In genomic region chr2:30253873-30254691, GRCh38 we compare ENCODE assay signal across 15 cellular contexts. TPM values are rescaled to one million over a fixed set of nuclear protein-coding genes. Genes with fewer than 3 reads are reported as not detected.
DNase-seq lines count a peak whose midpoint lies in the region; ATAC-seq and TF ChIP-seq lines count a peak whose summit lies in the region.
"Had no signal": no experiment of that assay in that cellular context is flagged by ENCODE, and none has a peak within 500 bp of the region (broad histone marks: within the 10 kb centered on the region; RNA-seq: fewer than 3 reads in every experiment).

No MANE protein-coding gene starts in this region.

- H3K4me3 Mint-ChIP-seq in type B pancreatic cell: no peak overlapping the region

- H2AFZ ChIP-seq in SK-N-SH (ENCODE audit: low read depth) (no peak overlapping the region), KMS-11 (ENCODE audit: low read depth) (peak overlapping the region; percentile 55; the same call in 1 of the 2 replicates), parathyroid adenoma (peak overlapping the region; percentile 28)

- H3K9ac ChIP-seq in SK-N-SH (no peak overlapping the region), KMS-11 (peak overlapping the region; percentile 85), parathyroid adenoma (no peak overlapping the region)

- H3K4me1 Mint-ChIP-seq in type B pancreatic cell (ENCODE audit: unreplicated experiment): peaks cover 31% of the 10 kb centered on the region

- H3K9me3 Mint-ChIP-seq in type B pancreatic cell: no peaks in the 10 kb centered on the region

- H4K20me1 ChIP-seq in SK-N-SH (ENCODE audit: insufficient read depth) (no peaks in the 10 kb centered on the region), KMS-11 (ENCODE audit: insufficient read depth) (no peaks in the 10 kb centered on the region)

- 87% methylated on average over 9 of the region's 9 CpGs for WGBS in SK-N-SH (ENCODE audit: low lambda C conversion rate)

- peaks cover 29% of the 10 kb centered on the region for H3K36me3 Mint-ChIP-seq in type B pancreatic cell

- CTCF ChIA-PET in SK-N-SH (lab: Yijun Ruan, JAX): interaction anchor here (1.2 to 14.2 kb wide), 4 partner anchors 11 to 452 kb away, joined by 4 to 97 read pairs (median 4); no protein-coding TSS in a partner anchor

- POLR2A ChIA-PET in SK-N-SH (lab: Yijun Ruan, JAX): no interaction called here

- TF ChIP-seq CTCF in SK-N-SH (IDR thresholded peaks at IDR 0.05) (no peak), KMS-11 (conservative IDR thresholded peaks at IDR 0.05; ENCODE audit: low read depth, low read length) (no peak), coronary artery (IDR thresholded peaks at IDR 0.05) (no peak), parathyroid adenoma (IDR thresholded peaks at IDR 0.05) (no peak), type B pancreatic cell (conservative IDR thresholded peaks at IDR 0.05) (no peak)

- H3K9me3 ChIP-seq in SK-N-SH (no peaks in the 10 kb centered on the region), parathyroid adenoma (ENCODE audit: control insufficient read depth, low read length) (no peaks in the 10 kb centered on the region), MG63 (no peaks in the 10 kb centered on the region)

- H3K36me3 ChIP-seq in SK-N-SH (replicated peaks in 1 of 2; ENCODE audit: control insufficient read depth in 1 of 2, insufficient read depth in 2 of 2, low read length in 1 of 2) (peaks cover 7 to 13% of the 10 kb centered on the region in 2 experiments), KMS-11 (ENCODE audit: insufficient read depth) (no peaks in the 10 kb centered on the region), parathyroid adenoma (ENCODE audit: control insufficient read depth, insufficient read depth, low read length) (no peaks in the 10 kb centered on the region), MG63 (peaks cover 23% of the 10 kb centered on the region)

- H3K4me1 ChIP-seq in SK-N-SH (ENCODE audit: control insufficient read depth in 1 of 2, insufficient read depth in 2 of 2, low read depth in 1 of 2, low read length in 1 of 2) (peaks cover 8 to 18% of the 10 kb centered on the region in 2 experiments; a peak in 3 of 4 replicates), KMS-11 (ENCODE audit: low read depth, poor library complexity, severe bottlenecking) (peaks cover 58% of the 10 kb centered on the region), parathyroid adenoma (peaks cover 50% of the 10 kb centered on the region)

- peaks cover 36% of the 10 kb centered on the region for H3K79me2 ChIP-seq in SK-N-SH (ENCODE audit: insufficient read depth)
- H3K79me2 ChIP-seq in KMS-11 (ENCODE audit: insufficient read depth, low read depth): no peaks in the 10 kb centered on the region
- peaks cover 31% of the 10 kb centered on the region for H3K79me2 ChIP-seq in parathyroid adenoma

- H3K27ac ChIP-seq in SK-N-SH (ENCODE audit: low read depth in 2 of 2, low read length in 1 of 2) (0 out of 4 replicates have a peak overlapping the region, but pooled peaks of 1 of the 2 experiments have one; percentile 42), KMS-11 (peak overlapping the region; percentile 99), coronary artery (peak overlapping the region; percentile 66 to 91), parathyroid adenoma (peak overlapping the region; percentile 92)
- H3K27ac ChIP-seq: 22Rv1 had no signal

- no peak for ATAC-seq in SK-N-SH treated with all-trans-retinoic acid at 6 μM for 48 hours
- no peak for ATAC-seq in HG03097 (IDR thresholded peaks at IDR 0.05; ENCODE audit: low FRiP score, unreplicated experiment)

- H3K27me3 ChIP-seq in SK-N-SH (ENCODE audit: insufficient read depth): no peaks in the 10 kb centered on the region
- no peaks in the 10 kb centered on the region for H3K27me3 ChIP-seq in KMS-11 (ENCODE audit: insufficient read depth, low read depth)
- H3K27me3 ChIP-seq in parathyroid adenoma (ENCODE audit: control insufficient read depth, insufficient read depth, low read length): no peaks in the 10 kb centered on the region
- no peaks in the 10 kb centered on the region for H3K27me3 ChIP-seq in MG63

- DNase-seq in SK-N-SH (no peak), coronary artery (ENCODE audit: low spot score) (no peak), MG63 (no peak), type B pancreatic cell (ENCODE audit: extremely low spot score, unreplicated experiment) (no peak)
- DNase-seq: DMS 273 treated with DMSO at 0.1 percent for 48 hours, GOT3, NCI-H1417, NCI-H748 treated with DMSO at 0.1 percent for 48 hours, SHP77 had no signal

- peaks cover 7% of the 10 kb centered on the region for H3F3A ChIP-seq in SK-N-SH (replicated peaks; ENCODE audit: insufficient read depth)

- no peak for TF ChIP-seq EP300 in SK-N-SH (IDR thresholded peaks at IDR 0.05; ENCODE audit: borderline replicate concordance in 1 of 2, low read depth in 1 of 2, low read length in 1 of 2)

- no peaks in the 10 kb centered on the region for H3K9me2 ChIP-seq in SK-N-SH

- peak overlapping the region; percentile 35; the same call in 1 of the 2 replicates for H3K4me2 ChIP-seq in SK-N-SH
- peak overlapping the region; percentile 60 for H3K4me2 ChIP-seq in KMS-11
- H3K4me2 ChIP-seq in parathyroid adenoma (ENCODE audit: low read length): peak overlapping the region; percentile 16

- H3K27ac Mint-ChIP-seq in type B pancreatic cell: no peak overlapping the region
- H3K27ac Mint-ChIP-seq: progenitor cell of endocrine pancreas had no signal

- no peaks in the 10 kb centered on the region for H3K27me3 Mint-ChIP-seq in type B pancreatic cell
- H3K27me3 Mint-ChIP-seq: progenitor cell of endocrine pancreas had no signal

- H3K4me3 ChIP-seq in SK-N-SH (ENCODE audit: low read depth in 2 of 2, low read length in 1 of 2): no peak overlapping the region
- no peak overlapping the region for H3K4me3 ChIP-seq in KMS-11 (IDR thresholded peaks at IDR 0.05; ENCODE audit: insufficient read depth, low read depth, low read length)
- no peak overlapping the region for H3K4me3 ChIP-seq in coronary artery
- no peak overlapping the region for H3K4me3 ChIP-seq in parathyroid adenoma (ENCODE audit: low read depth, low read length)
- no peak overlapping the region for H3K4me3 ChIP-seq in MG63

- no peak for TF ChIP-seq RAD21 in SK-N-SH (IDR thresholded peaks at IDR 0.05; ENCODE audit: low read length)

TF ChIP-seq in SK-N-SH, 30 proteins besides CTCF, POLR2A, EP300 and RAD21 (continues in another document):
- no peak for TF ChIP-seq GABPA (IDR thresholded peaks at IDR 0.05; ENCODE audit: low read depth)
- no peak for TF ChIP-seq RCOR1 (IDR thresholded peaks at IDR 0.05; ENCODE audit: low read length)
- TF ChIP-seq IRF3 (IDR thresholded peaks at IDR 0.05; ENCODE audit: low read depth, low read length): no peak
- TF ChIP-seq USF1 (IDR thresholded peaks at IDR 0.05; ENCODE audit: borderline replicate concordance, low read depth): no peak
- no peak for TF ChIP-seq TCF12 (IDR thresholded peaks at IDR 0.05)
- no peak for TF ChIP-seq GATA2 (CRISPR knock-in tag; IDR thresholded peaks at IDR 0.05)

TF ChIP-seq in SK-N-SH treated with all-trans-retinoic acid at 6 μM for 48 hours, 23 proteins besides CTCF, POLR2A, EP300 and RAD21:
- TF ChIP-seq GLIS3 (CRISPR knock-in tag; IDR thresholded peaks at IDR 0.05) (no peak), ZNF8 (CRISPR knock-in tag; IDR thresholded peaks at IDR 0.05) (no peak), SNAI2 (CRISPR knock-in tag; IDR thresholded peaks at IDR 0.05) (no peak), TSHZ2 (CRISPR knock-in tag; IDR thresholded peaks at IDR 0.05) (no peak), ESRRG (CRISPR knock-in tag; IDR thresholded peaks at IDR 0.05) (no peak), ZC3H10 (CRISPR knock-in tag; IDR thresholded peaks at IDR 0.05) (no peak), ISL1 (CRISPR knock-in tag; IDR thresholded peaks at IDR 0.05) (no peak)
TF ChIP-seq in SK-N-SH treated with all-trans-retinoic acid at 6 μM for 48 hours: peak in this region for 0.

RNA-seq across cellular contexts. Expression of gene LBH, which starts 22.7 kb away (rescaled TPM):
- polyA plus RNA-seq in SK-N-SH (2012; rRNA removed): 22.8 and 26.4 TPM in 2 replicates
- 17.2 and 21.7 TPM in 2 replicates for polyA plus RNA-seq in SK-N-SH (2012; cell fraction: cytosol; rRNA removed)
- 16.5 and 17.5 TPM in 2 replicates for polyA plus RNA-seq in SK-N-SH (2012; cell fraction: nucleus; rRNA removed)
- 21.5 and 60.0 TPM in 2 replicates for total RNA-seq in MG63 (2014; rRNA removed; shearing (Covaris generic); ENCODE audit: low replicate concordance)
- total RNA-seq in type B pancreatic cell (ENCODE audit: low replicate concordance): 78.5 and 116 TPM in 2 replicates
